In the genomic region with DNA sequence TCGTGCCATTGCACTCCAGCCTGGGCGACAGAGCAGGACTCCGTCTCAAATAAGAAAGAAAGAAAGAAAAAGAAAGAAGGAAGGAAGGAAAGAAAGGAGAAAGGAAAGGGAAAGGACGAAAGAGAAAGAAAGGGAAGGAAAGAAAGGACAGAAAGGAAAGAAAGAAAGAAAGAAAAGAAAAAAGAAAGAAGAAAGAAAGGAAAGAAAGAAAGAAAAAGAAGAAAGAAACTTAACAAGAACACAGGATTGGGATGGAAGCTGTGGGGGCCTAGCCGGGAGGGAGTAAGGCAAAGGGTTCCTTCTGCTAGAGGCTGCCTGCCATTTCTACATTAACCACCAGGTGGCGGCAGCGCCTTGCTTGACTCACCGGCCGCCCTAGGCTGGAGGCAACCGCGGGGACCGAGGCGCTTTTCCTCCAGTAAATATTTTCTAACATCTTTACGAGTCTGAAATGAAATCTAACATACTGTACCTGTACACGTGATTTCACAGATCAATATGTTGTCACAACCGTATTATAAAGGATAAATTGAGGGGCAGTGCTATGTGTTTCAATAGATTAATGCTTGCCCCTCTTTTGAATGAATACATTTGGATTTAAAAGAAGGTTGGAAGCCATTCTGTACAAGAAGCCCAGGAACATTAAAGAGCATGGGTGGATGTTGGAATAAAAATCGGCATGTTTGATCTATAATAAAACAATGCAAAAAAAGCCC, we compare ENCODE assay signal across 8 cellular contexts. TPM values are rescaled to one million over a fixed set of nuclear protein-coding genes. Genes with fewer than 3 reads are reported as not detected.
DNase-seq lines count a peak whose midpoint lies in the region; ATAC-seq and TF ChIP-seq lines count a peak whose summit lies in the region.

No MANE protein-coding gene starts in this region.

- CTCF ChIA-PET in activated naive CD4-positive, alpha-beta T cell treated with anti-CD3 and anti-CD28 coated beads for 36 hours (lab: Charles Lee) = interaction anchor here (0.6 to 9.6 kb wide), 19 partner anchors 13 to 248 kb away, joined by 3 to 178 read pairs (median 4); no protein-coding TSS in a partner anchor

- peaks cover 12% of the 10 kb centered on the region for H3K27me3 Mint-ChIP-seq in activated naive CD4-positive, alpha-beta T cell treated with anti-CD3 and anti-CD28 coated beads for 36 hours (ENCODE audit: low read depth)

- TF ChIP-seq CTCF in GM10266 (IDR thresholded peaks at IDR 0.05; ENCODE audit: control insufficient read depth, insufficient read depth, low read depth, missing control alignments) = peak; percentile 96
- TF ChIP-seq CTCF in osteoblast (IDR thresholded peaks at IDR 0.05; ENCODE audit: extremely low read depth, low read depth, low read length) = peak; percentile 97
- peak; percentile 98 to 99 for TF ChIP-seq CTCF in tibial artery (IDR thresholded peaks at IDR 0.05)

- H4K20me1 ChIP-seq in osteoblast (ENCODE audit: insufficient read depth, low read length) = peaks cover 11% of the 10 kb centered on the region

- H3K4me3 ChIP-seq in osteoblast (ENCODE audit: insufficient read depth, low read length) (peak overlapping the region; percentile 62), tibial artery (no peak overlapping the region)

- peak; percentile 94 for DNase-seq in GM10266 (ENCODE audit: extremely low spot score)
- peak; percentile 88 for DNase-seq in NAMALWA (ENCODE audit: low spot score)
- peak; percentile 81 for DNase-seq in SKM-1 treated with dmso at 0.1 percent for 144 hours (lab: John Stamatoyannopoulos, UW; ENCODE audit: unreplicated experiment)
- DNase-seq in activated naive CD4-positive, alpha-beta T cell treated with anti-CD3 and anti-CD28 coated beads for 36 hours = peak; percentile 95
- DNase-seq in foreskin melanocyte = peak; percentile 65
- peak; percentile 100 for DNase-seq in osteoblast (ENCODE audit: insufficient read length, low spot score, missing footprints)
- peak; percentile 93 to 95 for DNase-seq in tibial artery

- H3K9me3 Mint-ChIP-seq in activated naive CD4-positive, alpha-beta T cell treated with anti-CD3 and anti-CD28 coated beads for 36 hours = no peaks in the 10 kb centered on the region

- peak overlapping the region; percentile 79 for H3K4me2 ChIP-seq in osteoblast (ENCODE audit: insufficient read depth, low read length)

- H3K27me3 ChIP-seq in osteoblast (ENCODE audit: insufficient read depth, low read length) = no peaks in the 10 kb centered on the region
- peaks cover 0 to 10% of the 10 kb centered on the region in 2 donors for H3K27me3 ChIP-seq in tibial artery

- H3K4me1 ChIP-seq in osteoblast (ENCODE audit: insufficient read depth, low read length) (peaks cover 9% of the 10 kb centered on the region), tibial artery (peaks cover 0 to 25% (median 13%) of the 10 kb centered on the region in 4 donors)

- peak overlapping the region; percentile 67 for H2AFZ ChIP-seq in osteoblast (ENCODE audit: low read length)

- H3K9me3 ChIP-seq in osteoblast (ENCODE audit: low read depth, low read length) (no peaks in the 10 kb centered on the region), tibial artery (no peaks in the 10 kb centered on the region)

- H3K79me2 ChIP-seq in osteoblast (ENCODE audit: insufficient read depth, low read length) = peaks cover 3% of the 10 kb centered on the region

- H3K36me3 Mint-ChIP-seq in activated naive CD4-positive, alpha-beta T cell treated with anti-CD3 and anti-CD28 coated beads for 36 hours (ENCODE audit: low read depth) = no peaks in the 10 kb centered on the region

- intact Hi-C loops in activated naive CD4-positive, alpha-beta T cell treated with anti-CD3 and anti-CD28 coated beads for 36 hours (cut with micrococcal nuclease) = loop anchor here (1.0 to 5.0 kb wide), 6 partner anchors 118 to 1309 kb away; no protein-coding TSS in a partner anchor
- intact Hi-C loops in tibial artery (cut with DNase I; ENCODE audit: low total_unique reads) = loop anchor here (5.0 to 10.0 kb wide), 2 partner anchors 59 to 176 kb away; partner anchors contain the start of gene TOP2A

- H3K27ac Mint-ChIP-seq in activated naive CD4-positive, alpha-beta T cell treated with anti-CD3 and anti-CD28 coated beads for 36 hours = no peak overlapping the region

- peaks cover 11% of the 10 kb centered on the region for H3K4me1 Mint-ChIP-seq in activated naive CD4-positive, alpha-beta T cell treated with anti-CD3 and anti-CD28 coated beads for 36 hours (ENCODE audit: low read depth)

- H3K27ac ChIP-seq in osteoblast (ENCODE audit: low read depth, low read length) = peak overlapping the region; percentile 73
- peak overlapping the region in 1 of 2 donors; percentile 27 for H3K27ac ChIP-seq in tibial artery

- no peak for ATAC-seq in GM18517 (IDR thresholded peaks at IDR 0.05; ENCODE audit: unreplicated experiment)

- peak overlapping the region; percentile 9 for H3K4me3 Mint-ChIP-seq in activated naive CD4-positive, alpha-beta T cell treated with anti-CD3 and anti-CD28 coated beads for 36 hours

- H3K36me3 ChIP-seq in osteoblast (ENCODE audit: insufficient read depth, low read length) = peaks cover 11% of the 10 kb centered on the region
- peaks cover 0 to 36% (median 29%) of the 10 kb centered on the region in 3 donors for H3K36me3 ChIP-seq in tibial artery

RNA-seq across cellular contexts. Expression of gene GJD3, which starts 6.1 kb away (rescaled TPM):
- not detected for total RNA-seq in activated naive CD4-positive, alpha-beta T cell treated with anti-CD3 and anti-CD28 coated beads for 36 hours
- 1.8 and 2.7 TPM in 2 replicates for total RNA-seq in osteoblast

RNA-seq across cellular contexts. Expression of gene RARA, which starts 49.5 kb away (rescaled TPM):
- total RNA-seq in activated naive CD4-positive, alpha-beta T cell treated with anti-CD3 and anti-CD28 coated beads for 36 hours = 10 to 100 TPM; 16.9 to 18.5 TPM
- total RNA-seq in osteoblast = 31.1 and 32.4 TPM in 2 replicates

RNA-seq across cellular contexts. Expression of gene TOP2A, which starts 59.2 kb away (rescaled TPM):
- 100 to 1,000 TPM; 410 to 416 TPM for total RNA-seq in activated naive CD4-positive, alpha-beta T cell treated with anti-CD3 and anti-CD28 coated beads for 36 hours
- 14.5 and 15.9 TPM in 2 replicates for total RNA-seq in osteoblast

Comparison
In these comparisons a context has a peak if more than half of its experiments do, and no peak if none do; other contexts are left out.
1. RNA of gene TOP2A, which starts 59.2 kb away (total RNA-seq): 410 to 416 TPM in activated naive CD4-positive, alpha-beta T cell treated with anti-CD3 and anti-CD28 coated beads for 36 hours; 14.5 to 15.9 TPM in osteoblast; every median in the first group is over 10 times any median in the second.
2. Peak in every context shown above with its lines, with median percentiles within 50 percentile points of each other: DNase-seq and CTCF ChIP-seq.